In the genomic region with DNA sequence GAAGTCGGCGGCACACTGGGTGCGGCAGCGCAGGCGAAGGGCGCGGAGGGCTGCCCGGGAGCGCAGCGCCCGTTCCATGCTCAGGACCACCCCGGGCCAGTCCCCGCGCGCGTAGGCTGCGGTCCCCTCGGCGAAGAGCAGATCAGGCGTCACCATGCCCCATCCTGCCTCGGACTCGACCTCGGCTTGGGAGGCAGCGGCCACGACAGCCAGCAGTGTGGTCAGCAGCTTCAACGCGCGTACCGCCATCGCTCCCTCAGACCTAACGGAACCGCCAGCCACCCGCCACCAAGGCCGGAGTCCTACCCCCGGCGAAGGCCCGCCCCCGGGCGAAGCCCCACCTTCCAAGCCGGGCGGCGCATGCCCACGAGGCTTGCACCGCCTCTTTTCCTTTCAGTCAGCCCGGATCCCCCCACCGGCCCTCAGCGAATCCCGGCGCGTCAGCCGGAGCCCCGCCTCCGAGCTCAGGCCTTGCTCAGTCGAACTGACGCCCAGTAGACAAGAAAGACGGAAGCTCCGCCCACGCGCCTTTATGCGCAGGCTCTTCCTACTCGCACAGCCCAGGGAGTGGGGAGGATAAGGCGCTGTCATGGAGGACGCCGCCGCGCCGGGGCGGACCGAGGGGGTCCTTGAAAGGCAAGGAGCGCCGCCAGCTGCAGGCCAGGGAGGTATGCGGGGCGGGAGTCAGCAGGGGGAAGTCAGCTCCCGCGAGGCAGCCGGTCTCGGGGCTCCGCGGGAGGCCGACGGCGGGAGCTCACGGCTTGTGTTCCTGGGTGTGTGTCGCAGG, we compare ENCODE assay signal across 8 cellular contexts. TPM values are rescaled to one million over a fixed set of nuclear protein-coding genes. Genes with fewer than 3 reads are reported as not detected.
DNase-seq lines count a peak whose midpoint lies in the region; ATAC-seq, FAIRE-seq and TF ChIP-seq lines count a peak whose summit lies in the region.

A gene (plus strand): TSS at position 527 of the 787 bp plus-strand sequence. CDS start 63 bp downstream, at position 590.
A gene with protein sequence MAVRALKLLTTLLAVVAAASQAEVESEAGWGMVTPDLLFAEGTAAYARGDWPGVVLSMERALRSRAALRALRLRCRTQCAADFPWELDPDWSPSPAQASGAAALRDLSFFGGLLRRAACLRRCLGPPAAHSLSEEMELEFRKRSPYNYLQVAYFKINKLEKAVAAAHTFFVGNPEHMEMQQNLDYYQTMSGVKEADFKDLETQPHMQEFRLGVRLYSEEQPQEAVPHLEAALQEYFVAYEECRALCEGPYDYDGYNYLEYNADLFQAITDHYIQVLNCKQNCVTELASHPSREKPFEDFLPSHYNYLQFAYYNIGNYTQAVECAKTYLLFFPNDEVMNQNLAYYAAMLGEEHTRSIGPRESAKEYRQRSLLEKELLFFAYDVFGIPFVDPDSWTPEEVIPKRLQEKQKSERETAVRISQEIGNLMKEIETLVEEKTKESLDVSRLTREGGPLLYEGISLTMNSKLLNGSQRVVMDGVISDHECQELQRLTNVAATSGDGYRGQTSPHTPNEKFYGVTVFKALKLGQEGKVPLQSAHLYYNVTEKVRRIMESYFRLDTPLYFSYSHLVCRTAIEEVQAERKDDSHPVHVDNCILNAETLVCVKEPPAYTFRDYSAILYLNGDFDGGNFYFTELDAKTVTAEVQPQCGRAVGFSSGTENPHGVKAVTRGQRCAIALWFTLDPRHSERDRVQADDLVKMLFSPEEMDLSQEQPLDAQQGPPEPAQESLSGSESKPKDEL (minus strand): TSS at position 306 of the 787 bp plus-strand sequence. CDS start 57 bp downstream, at position 249.

- no peaks in the 10 kb centered on the region for H3K27me3 ChIP-seq in keratinocyte (ENCODE audit: control insufficient read depth, extremely low read depth, insufficient read depth, low read length)

- peak within 1 kb of the TSS; percentile 96 for H3K4me2 ChIP-seq in keratinocyte (ENCODE audit: control insufficient read depth, extremely low read depth, insufficient read depth, low read depth, low read length)

- H3K36me3 ChIP-seq in keratinocyte (ENCODE audit: control insufficient read depth in 2 of 2, extremely low read depth in 1 of 2, insufficient read depth in 2 of 2, low read length in 2 of 2): peaks cover 0 to 3% of the 10 kb centered on the region in 2 experiments

- FAIRE-seq in keratinocyte (lab: Jason Lieb, UNC): peak; percentile 29

- no peaks in the 10 kb centered on the region for H3K9me1 ChIP-seq in keratinocyte (ENCODE audit: control insufficient read depth, extremely low read depth, insufficient read depth, low read length)

- peaks cover 12% of the 10 kb centered on the region for H3K4me1 ChIP-seq in keratinocyte (ENCODE audit: control insufficient read depth, extremely low read depth, insufficient read depth, low read length)

- H2AFZ ChIP-seq in keratinocyte (ENCODE audit: control insufficient read depth, low read length): peak within 1 kb of the TSS; percentile 100

- TF ChIP-seq POLR2A in GM19099 (IDR thresholded peaks at IDR 0.05; ENCODE audit: extremely low read depth, insufficient read length, low read depth): peak; percentile 97

- dilution Hi-C loops in keratinocyte (cut with MboI; ENCODE audit: extremely low pct_ligation_motif_present, low sequenced_read_pairs): no loop called here

- DNase-seq in Ammon's horn (ENCODE audit: low spot score) (peak; percentile 100), NCI-H446 treated with DMSO at 0.1 percent for 48 hours (lab: John Stamatoyannopoulos, UW) (peak; percentile 98), cerebellar nuclear complex (lab: John Stamatoyannopoulos, UW) (peak; percentile 98 to 100), keratinocyte (ENCODE audit: low read depth, low spot score) (peak; percentile 90)
- peak; percentile 100 for DNase-seq in activated CD4-positive, CD25-positive, alpha-beta regulatory T cell treated with anti-CD3 and anti-CD28 coated beads, Interleukin-2, amount 50 U/mL, for 72 hours
- peak; percentile 98 to 100 (median 99) for DNase-seq in stimulated activated CD4-positive, alpha-beta T cell treated with anti-CD3 and anti-CD28 coated beads, Interleukin-12 subunit alpha, Interleukin-12 subunit beta, amount 100 ng/mL, for 48 hours (ENCODE audit: low read depth in 2 of 3, low spot score in 1 of 3)

- no peaks in the 10 kb centered on the region for H4K20me1 ChIP-seq in keratinocyte (ENCODE audit: control insufficient read depth, extremely low read depth, insufficient read depth, low read length)

- H3K79me2 ChIP-seq in keratinocyte (ENCODE audit: control insufficient read depth, insufficient read depth, low read length): peaks cover 48% of the 10 kb centered on the region

- H3K4me3 ChIP-seq in keratinocyte (ENCODE audit: control insufficient read depth in 2 of 3, extremely low read depth in 1 of 3, insufficient read depth in 2 of 3, low read depth in 1 of 3, low read length in 3 of 3): peak within 1 kb of the TSS; percentile 74 to 93 (median 85)

- ATAC-seq in HG03378 (IDR thresholded peaks at IDR 0.05; ENCODE audit: unreplicated experiment): peak; percentile 92

- H3K9me3 ChIP-seq in keratinocyte (ENCODE audit: control insufficient read depth, low read depth, low read length): no peaks in the 10 kb centered on the region

- peak within 1 kb of the TSS; percentile 83 for H3K9ac ChIP-seq in keratinocyte (ENCODE audit: control insufficient read depth, extremely low read depth, insufficient read depth, low read length)

- no peak for TF ChIP-seq CTCF in keratinocyte (optimal IDR thresholded peaks at IDR 0.05 in 1 of 3, IDR thresholded peaks at IDR 0.05 in 1 of 3, conservative IDR thresholded peaks at IDR 0.05 in 1 of 3; ENCODE audit: extremely low read depth in 1 of 3, insufficient read depth in 2 of 3, low read length in 3 of 3)

- H3K27ac ChIP-seq in keratinocyte (ENCODE audit: control insufficient read depth, insufficient read depth, low read length): peak within 1 kb of the TSS; percentile 38

RNA-seq across cellular contexts. Expression of the first gene that starts in this region (rescaled TPM):
- 6.1 to 9.8 TPM (median 9.6 TPM) in 3 replicates for polyA plus RNA-seq in keratinocyte
- 1.3 TPM for polyA plus RNA-seq in keratinocyte (2011; ENCODE audit: low read depth)
- polyA plus RNA-seq in keratinocyte (2011; cell fraction: cytosol; rRNA removed): 6.9 and 13.6 TPM in 2 replicates
- 4.9 and 6.0 TPM in 2 replicates for polyA plus RNA-seq in keratinocyte (2011; cell fraction: nucleus; rRNA removed)
- 2.0 and 3.2 TPM in 2 replicates for polyA plus RNA-seq in keratinocyte (2012; ENCODE audit: low replicate concordance)
- 0.33 to 4.0 TPM (median 2.7 TPM) in 3 replicates for polyA minus RNA-seq in keratinocyte
- polyA minus RNA-seq in keratinocyte (2011; cell fraction: cytosol; rRNA and poly(A)+ RNA removed): 1.2 TPM
- 0.95 and 1.3 TPM in 2 replicates for polyA minus RNA-seq in keratinocyte (2011; cell fraction: nucleus; rRNA and poly(A)+ RNA removed)

RNA-seq across cellular contexts. Expression of the second gene that starts in this region (rescaled TPM):
- 24.4 to 34.1 TPM (median 34.0 TPM) in 3 replicates for polyA plus RNA-seq in keratinocyte
- 5.4 TPM for polyA plus RNA-seq in keratinocyte (2011; ENCODE audit: low read depth)
- 11.8 and 17.2 TPM in 2 replicates for polyA plus RNA-seq in keratinocyte (2011; cell fraction: cytosol; rRNA removed)
- polyA plus RNA-seq in keratinocyte (2011; cell fraction: nucleus; rRNA removed): 72.1 and 80.9 TPM in 2 replicates
- 8.7 and 25.3 TPM in 2 replicates for polyA plus RNA-seq in keratinocyte (2012; ENCODE audit: low replicate concordance)
- polyA minus RNA-seq in keratinocyte: 36.5 to 45.8 TPM (median 36.6 TPM) in 3 replicates
- polyA minus RNA-seq in keratinocyte (2011; cell fraction: cytosol; rRNA and poly(A)+ RNA removed): 48.2 TPM
- 53.0 and 59.9 TPM in 2 replicates for polyA minus RNA-seq in keratinocyte (2011; cell fraction: nucleus; rRNA and poly(A)+ RNA removed)

Comparison
In these comparisons a context has a peak if more than half of its experiments do, and no peak if none do; other contexts are left out.
1. Peak in every context shown above with its lines: DNase-seq, ATAC-seq, H3K4me3 ChIP-seq and H3K27ac ChIP-seq.